ENCODE assay signal across 1 cellular context in genomic region chr5:133932441-133933168, GRCh38.
TF ChIP-seq lines count a peak whose summit lies in the region.

No MANE protein-coding gene starts in this region.

TF ChIP-seq in GM12878, 131 proteins besides CTCF, POLR2A, EP300 and RAD21 (continues in another document):
- TF ChIP-seq SMC3 (IDR thresholded peaks at IDR 0.05; ENCODE audit: borderline replicate concordance, low read length) (no peak), MTA2 (IDR thresholded peaks at IDR 0.05; ENCODE audit: low read depth) (peak; percentile 33; the same call in 1 of the 2 replicates), RUNX3 (IDR thresholded peaks at IDR 0.05; ENCODE audit: low read length) (peak; percentile 49; the same call in 1 of the 2 replicates), CHD4 (IDR thresholded peaks at IDR 0.05) (no peak), RFX5 (IDR thresholded peaks at IDR 0.05; ENCODE audit: low read depth, low read length) (no peak), NFIC (IDR thresholded peaks at IDR 0.05; ENCODE audit: low read depth, low read length) (no peak), KLF5 (IDR thresholded peaks at IDR 0.05; ENCODE audit: partially characterized antibody) (no peak), IRF4 (IDR thresholded peaks at IDR 0.05; ENCODE audit: low read depth, low read length) (0 out of 2 replicates have a peak, but pooled peaks have one; percentile 14), HCFC1 (IDR thresholded peaks at IDR 0.05; ENCODE audit: low read length) (no peak), IKZF2 (IDR thresholded peaks at IDR 0.05) (peak; percentile 64 to 67; a peak in 3 of 4 replicates), E2F4 (IDR thresholded peaks at IDR 0.05; ENCODE audit: low read depth, low read length) (no peak), NRF1 (conservative IDR thresholded peaks at IDR 0.05; ENCODE audit: low read depth, low read length) (no peak), MTA3 (IDR thresholded peaks at IDR 0.05; ENCODE audit: borderline replicate concordance, low read length) (peak; percentile 69; the same call in 1 of the 2 replicates), SIX5 (IDR thresholded peaks at IDR 0.05; ENCODE audit: low read depth, low read length, severe bottlenecking) (no peak), SREBF2 (IDR thresholded peaks at IDR 0.05; ENCODE audit: low read length) (no peak), SUPT20H (IDR thresholded peaks at IDR 0.05; ENCODE audit: borderline replicate concordance, control insufficient read depth, low read depth, low read length) (no peak), IRF3 (IDR thresholded peaks at IDR 0.05) (no peak), SMAD1 (IDR thresholded peaks at IDR 0.05; ENCODE audit: low read depth, partially characterized antibody) (no peak), TAF1 (IDR thresholded peaks at IDR 0.05; ENCODE audit: borderline replicate concordance, low read depth, low read length) (no peak), LARP7 (IDR thresholded peaks at IDR 0.05) (no peak), TCF7 (IDR thresholded peaks at IDR 0.05; ENCODE audit: borderline replicate concordance) (no peak), RBBP5 (conservative IDR thresholded peaks at IDR 0.05) (no peak), SIN3A (IDR thresholded peaks at IDR 0.05; ENCODE audit: low read depth, low read length) (no peak), ZBTB11 (CRISPR knock-in tag; IDR thresholded peaks at IDR 0.05) (no peak)
- TF ChIP-seq, protein P1, sequence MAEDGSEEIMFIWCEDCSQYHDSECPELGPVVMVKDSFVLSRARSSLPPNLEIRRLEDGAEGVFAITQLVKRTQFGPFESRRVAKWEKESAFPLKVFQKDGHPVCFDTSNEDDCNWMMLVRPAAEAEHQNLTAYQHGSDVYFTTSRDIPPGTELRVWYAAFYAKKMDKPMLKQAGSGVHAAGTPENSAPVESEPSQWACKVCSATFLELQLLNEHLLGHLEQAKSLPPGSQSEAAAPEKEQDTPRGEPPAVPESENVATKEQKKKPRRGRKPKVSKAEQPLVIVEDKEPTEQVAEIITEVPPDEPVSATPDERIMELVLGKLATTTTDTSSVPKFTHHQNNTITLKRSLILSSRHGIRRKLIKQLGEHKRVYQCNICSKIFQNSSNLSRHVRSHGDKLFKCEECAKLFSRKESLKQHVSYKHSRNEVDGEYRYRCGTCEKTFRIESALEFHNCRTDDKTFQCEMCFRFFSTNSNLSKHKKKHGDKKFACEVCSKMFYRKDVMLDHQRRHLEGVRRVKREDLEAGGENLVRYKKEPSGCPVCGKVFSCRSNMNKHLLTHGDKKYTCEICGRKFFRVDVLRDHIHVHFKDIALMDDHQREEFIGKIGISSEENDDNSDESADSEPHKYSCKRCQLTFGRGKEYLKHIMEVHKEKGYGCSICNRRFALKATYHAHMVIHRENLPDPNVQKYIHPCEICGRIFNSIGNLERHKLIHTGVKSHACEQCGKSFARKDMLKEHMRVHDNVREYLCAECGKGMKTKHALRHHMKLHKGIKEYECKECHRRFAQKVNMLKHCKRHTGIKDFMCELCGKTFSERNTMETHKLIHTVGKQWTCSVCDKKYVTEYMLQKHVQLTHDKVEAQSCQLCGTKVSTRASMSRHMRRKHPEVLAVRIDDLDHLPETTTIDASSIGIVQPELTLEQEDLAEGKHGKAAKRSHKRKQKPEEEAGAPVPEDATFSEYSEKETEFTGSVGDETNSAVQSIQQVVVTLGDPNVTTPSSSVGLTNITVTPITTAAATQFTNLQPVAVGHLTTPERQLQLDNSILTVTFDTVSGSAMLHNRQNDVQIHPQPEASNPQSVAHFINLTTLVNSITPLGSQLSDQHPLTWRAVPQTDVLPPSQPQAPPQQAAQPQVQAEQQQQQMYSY (CRISPR knock-in tag; IDR thresholded peaks at IDR 0.05): no peak
- TF ChIP-seq, protein P2, sequence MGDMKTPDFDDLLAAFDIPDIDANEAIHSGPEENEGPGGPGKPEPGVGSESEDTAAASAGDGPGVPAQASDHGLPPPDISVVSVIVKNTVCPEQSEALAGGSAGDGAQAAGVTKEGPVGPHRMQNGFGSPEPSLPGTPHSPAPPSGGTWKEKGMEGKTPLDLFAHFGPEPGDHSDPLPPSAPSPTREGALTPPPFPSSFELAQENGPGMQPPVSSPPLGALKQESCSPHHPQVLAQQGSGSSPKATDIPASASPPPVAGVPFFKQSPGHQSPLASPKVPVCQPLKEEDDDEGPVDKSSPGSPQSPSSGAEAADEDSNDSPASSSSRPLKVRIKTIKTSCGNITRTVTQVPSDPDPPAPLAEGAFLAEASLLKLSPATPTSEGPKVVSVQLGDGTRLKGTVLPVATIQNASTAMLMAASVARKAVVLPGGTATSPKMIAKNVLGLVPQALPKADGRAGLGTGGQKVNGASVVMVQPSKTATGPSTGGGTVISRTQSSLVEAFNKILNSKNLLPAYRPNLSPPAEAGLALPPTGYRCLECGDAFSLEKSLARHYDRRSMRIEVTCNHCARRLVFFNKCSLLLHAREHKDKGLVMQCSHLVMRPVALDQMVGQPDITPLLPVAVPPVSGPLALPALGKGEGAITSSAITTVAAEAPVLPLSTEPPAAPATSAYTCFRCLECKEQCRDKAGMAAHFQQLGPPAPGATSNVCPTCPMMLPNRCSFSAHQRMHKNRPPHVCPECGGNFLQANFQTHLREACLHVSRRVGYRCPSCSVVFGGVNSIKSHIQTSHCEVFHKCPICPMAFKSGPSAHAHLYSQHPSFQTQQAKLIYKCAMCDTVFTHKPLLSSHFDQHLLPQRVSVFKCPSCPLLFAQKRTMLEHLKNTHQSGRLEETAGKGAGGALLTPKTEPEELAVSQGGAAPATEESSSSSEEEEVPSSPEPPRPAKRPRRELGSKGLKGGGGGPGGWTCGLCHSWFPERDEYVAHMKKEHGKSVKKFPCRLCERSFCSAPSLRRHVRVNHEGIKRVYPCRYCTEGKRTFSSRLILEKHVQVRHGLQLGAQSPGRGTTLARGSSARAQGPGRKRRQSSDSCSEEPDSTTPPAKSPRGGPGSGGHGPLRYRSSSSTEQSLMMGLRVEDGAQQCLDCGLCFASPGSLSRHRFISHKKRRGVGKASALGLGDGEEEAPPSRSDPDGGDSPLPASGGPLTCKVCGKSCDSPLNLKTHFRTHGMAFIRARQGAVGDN (IDR thresholded peaks at IDR 0.05): no peak
- TF ChIP-seq, protein P3, sequence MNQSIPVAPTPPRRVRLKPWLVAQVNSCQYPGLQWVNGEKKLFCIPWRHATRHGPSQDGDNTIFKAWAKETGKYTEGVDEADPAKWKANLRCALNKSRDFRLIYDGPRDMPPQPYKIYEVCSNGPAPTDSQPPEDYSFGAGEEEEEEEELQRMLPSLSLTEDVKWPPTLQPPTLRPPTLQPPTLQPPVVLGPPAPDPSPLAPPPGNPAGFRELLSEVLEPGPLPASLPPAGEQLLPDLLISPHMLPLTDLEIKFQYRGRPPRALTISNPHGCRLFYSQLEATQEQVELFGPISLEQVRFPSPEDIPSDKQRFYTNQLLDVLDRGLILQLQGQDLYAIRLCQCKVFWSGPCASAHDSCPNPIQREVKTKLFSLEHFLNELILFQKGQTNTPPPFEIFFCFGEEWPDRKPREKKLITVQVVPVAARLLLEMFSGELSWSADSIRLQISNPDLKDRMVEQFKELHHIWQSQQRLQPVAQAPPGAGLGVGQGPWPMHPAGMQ (IDR thresholded peaks at IDR 0.05; ENCODE audit: borderline replicate concordance): no peak
- TF ChIP-seq, protein P4, sequence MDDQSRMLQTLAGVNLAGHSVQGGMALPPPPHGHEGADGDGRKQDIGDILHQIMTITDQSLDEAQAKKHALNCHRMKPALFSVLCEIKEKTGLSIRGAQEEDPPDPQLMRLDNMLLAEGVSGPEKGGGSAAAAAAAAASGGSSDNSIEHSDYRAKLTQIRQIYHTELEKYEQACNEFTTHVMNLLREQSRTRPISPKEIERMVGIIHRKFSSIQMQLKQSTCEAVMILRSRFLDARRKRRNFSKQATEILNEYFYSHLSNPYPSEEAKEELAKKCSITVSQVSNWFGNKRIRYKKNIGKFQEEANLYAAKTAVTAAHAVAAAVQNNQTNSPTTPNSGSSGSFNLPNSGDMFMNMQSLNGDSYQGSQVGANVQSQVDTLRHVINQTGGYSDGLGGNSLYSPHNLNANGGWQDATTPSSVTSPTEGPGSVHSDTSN (IDR thresholded peaks at IDR 0.05; ENCODE audit: insufficient replicate concordance, low read depth, low read length): no peak
- TF ChIP-seq, protein P5, sequence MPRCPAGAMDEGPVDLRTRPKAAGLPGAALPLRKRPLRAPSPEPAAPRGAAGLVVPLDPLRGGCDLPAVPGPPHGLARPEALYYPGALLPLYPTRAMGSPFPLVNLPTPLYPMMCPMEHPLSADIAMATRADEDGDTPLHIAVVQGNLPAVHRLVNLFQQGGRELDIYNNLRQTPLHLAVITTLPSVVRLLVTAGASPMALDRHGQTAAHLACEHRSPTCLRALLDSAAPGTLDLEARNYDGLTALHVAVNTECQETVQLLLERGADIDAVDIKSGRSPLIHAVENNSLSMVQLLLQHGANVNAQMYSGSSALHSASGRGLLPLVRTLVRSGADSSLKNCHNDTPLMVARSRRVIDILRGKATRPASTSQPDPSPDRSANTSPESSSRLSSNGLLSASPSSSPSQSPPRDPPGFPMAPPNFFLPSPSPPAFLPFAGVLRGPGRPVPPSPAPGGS (IDR thresholded peaks at IDR 0.05; ENCODE audit: borderline replicate concordance, insufficient read depth, low read depth, low read length, poor library complexity, severe bottlenecking): no peak
- TF ChIP-seq, protein P6, sequence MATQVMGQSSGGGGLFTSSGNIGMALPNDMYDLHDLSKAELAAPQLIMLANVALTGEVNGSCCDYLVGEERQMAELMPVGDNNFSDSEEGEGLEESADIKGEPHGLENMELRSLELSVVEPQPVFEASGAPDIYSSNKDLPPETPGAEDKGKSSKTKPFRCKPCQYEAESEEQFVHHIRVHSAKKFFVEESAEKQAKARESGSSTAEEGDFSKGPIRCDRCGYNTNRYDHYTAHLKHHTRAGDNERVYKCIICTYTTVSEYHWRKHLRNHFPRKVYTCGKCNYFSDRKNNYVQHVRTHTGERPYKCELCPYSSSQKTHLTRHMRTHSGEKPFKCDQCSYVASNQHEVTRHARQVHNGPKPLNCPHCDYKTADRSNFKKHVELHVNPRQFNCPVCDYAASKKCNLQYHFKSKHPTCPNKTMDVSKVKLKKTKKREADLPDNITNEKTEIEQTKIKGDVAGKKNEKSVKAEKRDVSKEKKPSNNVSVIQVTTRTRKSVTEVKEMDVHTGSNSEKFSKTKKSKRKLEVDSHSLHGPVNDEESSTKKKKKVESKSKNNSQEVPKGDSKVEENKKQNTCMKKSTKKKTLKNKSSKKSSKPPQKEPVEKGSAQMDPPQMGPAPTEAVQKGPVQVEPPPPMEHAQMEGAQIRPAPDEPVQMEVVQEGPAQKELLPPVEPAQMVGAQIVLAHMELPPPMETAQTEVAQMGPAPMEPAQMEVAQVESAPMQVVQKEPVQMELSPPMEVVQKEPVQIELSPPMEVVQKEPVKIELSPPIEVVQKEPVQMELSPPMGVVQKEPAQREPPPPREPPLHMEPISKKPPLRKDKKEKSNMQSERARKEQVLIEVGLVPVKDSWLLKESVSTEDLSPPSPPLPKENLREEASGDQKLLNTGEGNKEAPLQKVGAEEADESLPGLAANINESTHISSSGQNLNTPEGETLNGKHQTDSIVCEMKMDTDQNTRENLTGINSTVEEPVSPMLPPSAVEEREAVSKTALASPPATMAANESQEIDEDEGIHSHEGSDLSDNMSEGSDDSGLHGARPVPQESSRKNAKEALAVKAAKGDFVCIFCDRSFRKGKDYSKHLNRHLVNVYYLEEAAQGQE (IDR thresholded peaks at IDR 0.05; ENCODE audit: low read depth, low read length): no peak
- TF ChIP-seq, protein P7, sequence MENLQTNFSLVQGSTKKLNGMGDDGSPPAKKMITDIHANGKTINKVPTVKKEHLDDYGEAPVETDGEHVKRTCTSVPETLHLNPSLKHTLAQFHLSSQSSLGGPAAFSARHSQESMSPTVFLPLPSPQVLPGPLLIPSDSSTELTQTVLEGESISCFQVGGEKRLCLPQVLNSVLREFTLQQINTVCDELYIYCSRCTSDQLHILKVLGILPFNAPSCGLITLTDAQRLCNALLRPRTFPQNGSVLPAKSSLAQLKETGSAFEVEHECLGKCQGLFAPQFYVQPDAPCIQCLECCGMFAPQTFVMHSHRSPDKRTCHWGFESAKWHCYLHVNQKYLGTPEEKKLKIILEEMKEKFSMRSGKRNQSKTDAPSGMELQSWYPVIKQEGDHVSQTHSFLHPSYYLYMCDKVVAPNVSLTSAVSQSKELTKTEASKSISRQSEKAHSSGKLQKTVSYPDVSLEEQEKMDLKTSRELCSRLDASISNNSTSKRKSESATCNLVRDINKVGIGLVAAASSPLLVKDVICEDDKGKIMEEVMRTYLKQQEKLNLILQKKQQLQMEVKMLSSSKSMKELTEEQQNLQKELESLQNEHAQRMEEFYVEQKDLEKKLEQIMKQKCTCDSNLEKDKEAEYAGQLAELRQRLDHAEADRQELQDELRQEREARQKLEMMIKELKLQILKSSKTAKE (IDR thresholded peaks at IDR 0.05; ENCODE audit: low read depth, poor library complexity, severe bottlenecking): no peak
